Comparison of ENCODE assay signal across 8 cellular contexts in genomic region chr6:104682722-104683643, GRCh38.
DNase-seq lines count a peak whose midpoint lies in the region; ATAC-seq, FAIRE-seq and TF ChIP-seq lines count a peak whose summit lies in the region.

No MANE protein-coding gene starts in this region.

- no peaks in the 10 kb centered on the region for H3K27me3 ChIP-seq in HL-60 (ENCODE audit: insufficient read depth, poor library complexity, severe bottlenecking)

- no peak overlapping the region for H3K27ac Mint-ChIP-seq in activated naive CD8-positive, alpha-beta T cell treated with anti-CD3 and anti-CD28 coated beads, Interleukin-2, amount 10 ng/mL, durations not matched to agents 7 days and 5 days

- H3K4me3 Mint-ChIP-seq in activated naive CD8-positive, alpha-beta T cell treated with anti-CD3 and anti-CD28 coated beads, Interleukin-2, amount 10 ng/mL, durations not matched to agents 7 days and 5 days, result no peak overlapping the region

- TF ChIP-seq CTCF in D721Med (IDR thresholded peaks at IDR 0.05; ENCODE audit: insufficient read depth, missing control alignments) (peak; percentile 95), HL-60 (IDR thresholded peaks at IDR 0.05; ENCODE audit: insufficient read depth, low read length) (peak; percentile 85)

- FAIRE-seq in D721Med (lab: Jason Lieb, UNC), result peak; percentile 25

- peak; percentile 72 for ATAC-seq in GM21360 (IDR thresholded peaks at IDR 0.05; ENCODE audit: unreplicated experiment)
- ATAC-seq in activated naive CD8-positive, alpha-beta T cell treated with anti-CD3 and anti-CD28 coated beads, Interleukin-2, amount 10 ng/mL, durations not matched to agents 7 days and 5 days (ENCODE audit: low read depth), result peak; percentile 65
- ATAC-seq in GM18873 (IDR thresholded peaks at IDR 0.05; ENCODE audit: low FRiP score, unreplicated experiment), result no peak

- H3K4me3 ChIP-seq in HL-60 (replicated peaks; ENCODE audit: insufficient read depth, low read length), result no peak overlapping the region

- H3K27ac ChIP-seq in HL-60 (replicated peaks), result no peak overlapping the region

- no peaks in the 10 kb centered on the region for H3K36me3 Mint-ChIP-seq in activated naive CD8-positive, alpha-beta T cell treated with anti-CD3 and anti-CD28 coated beads, Interleukin-2, amount 10 ng/mL, durations not matched to agents 7 days and 5 days

- H3K9me3 Mint-ChIP-seq in activated naive CD8-positive, alpha-beta T cell treated with anti-CD3 and anti-CD28 coated beads, Interleukin-2, amount 10 ng/mL, durations not matched to agents 7 days and 5 days, result no peaks in the 10 kb centered on the region

- POLR2A ChIA-PET in activated naive CD8-positive, alpha-beta T cell treated with anti-CD3 and anti-CD28 coated beads, Interleukin-2, amount 10 ng/mL, durations not matched to agents 7 days and 5 days (lab: Charles Lee), result no interaction called here

- H3K4me1 Mint-ChIP-seq in activated naive CD8-positive, alpha-beta T cell treated with anti-CD3 and anti-CD28 coated beads, Interleukin-2, amount 10 ng/mL, durations not matched to agents 7 days and 5 days, result peaks cover 6% of the 10 kb centered on the region

- no peaks in the 10 kb centered on the region for H3K27me3 Mint-ChIP-seq in activated naive CD8-positive, alpha-beta T cell treated with anti-CD3 and anti-CD28 coated beads, Interleukin-2, amount 10 ng/mL, durations not matched to agents 7 days and 5 days

- peak; percentile 22 for DNase-seq in D721Med (ENCODE audit: insufficient read length, low spot score)
- peak; percentile 43 to 71 for DNase-seq in HL-60 (ENCODE audit: low read depth in 1 of 2, low spot score in 1 of 2)
- DNase-seq in SKM-1 treated with dmso at 0.1 percent for 144 hours (lab: John Stamatoyannopoulos, UW; ENCODE audit: unreplicated experiment), result peak; percentile 58
- peak; percentile 77 for DNase-seq in activated naive CD8-positive, alpha-beta T cell treated with anti-CD3 and anti-CD28 coated beads, Interleukin-2, amount 10 ng/mL, durations not matched to agents 7 days and 5 days
- peak; percentile 58 for DNase-seq in iPS DF 4.7 (ENCODE audit: extremely low read depth, low spot score)
- peak; percentile 74 to 76 for DNase-seq in stimulated activated CD4-positive, alpha-beta T cell treated with anti-CD3 and anti-CD28 coated beads, Interleukin-2, amount 100 ng/mL, for 48 hours

Comparison
In these comparisons a context has a peak if more than half of its experiments do, and no peak if none do; other contexts are left out.
1. DNase-seq: peak in every context shown above with its lines; median percentile 77 in activated naive CD8-positive, alpha-beta T cell treated with anti-CD3 and anti-CD28 coated beads, Interleukin-2, amount 10 ng/mL, durations not matched to agents 7 days and 5 days; 75 in stimulated activated CD4-positive, alpha-beta T cell treated with anti-CD3 and anti-CD28 coated beads, Interleukin-2, amount 100 ng/mL, for 48 hours; 58 in SKM-1 treated with dmso at 0.1 percent for 144 hours; 58 in iPS DF 4.7; 57 in HL-60; 22 in D721Med.